In the genomic region with DNA sequence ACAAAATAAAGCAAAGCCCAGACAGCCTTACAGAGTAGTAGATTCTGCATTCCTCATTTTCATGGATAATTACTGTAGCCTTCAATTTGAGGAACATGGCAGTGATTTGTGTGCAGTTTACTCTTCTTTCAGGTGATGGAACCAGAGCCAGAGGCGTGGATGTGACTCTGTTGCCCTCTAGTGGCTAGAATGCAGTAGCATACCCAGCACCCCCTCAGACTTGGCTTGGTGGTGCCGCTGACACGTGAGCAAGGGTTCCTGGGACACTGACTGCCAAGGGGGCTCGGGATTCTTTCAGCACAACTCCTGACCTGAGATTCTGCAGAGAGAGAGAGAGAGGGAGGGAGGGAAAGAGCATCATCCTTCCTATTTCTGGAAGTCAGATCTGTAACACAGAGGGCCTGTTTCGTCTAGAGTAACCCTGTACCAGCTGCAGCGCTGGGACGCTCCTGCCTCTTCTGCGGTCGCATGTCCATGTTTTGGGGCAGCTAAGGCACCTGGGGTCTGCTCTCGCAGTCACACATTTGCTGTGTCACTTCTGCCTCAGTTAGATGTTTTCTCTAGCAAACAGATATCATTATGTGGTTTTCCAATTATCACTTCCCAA, we compare ENCODE assay signal across 8 cellular contexts.
A peak's percentile ranks its signal among the peaks of the same experiment; 100 is the strongest.
DNase-seq lines count a peak whose midpoint lies in the region; ATAC-seq and TF ChIP-seq lines count a peak whose summit lies in the region.

No MANE protein-coding gene starts in this region.

- TF ChIP-seq POLR2A in gastroesophageal sphincter (IDR thresholded peaks at IDR 0.05): no peak

- WGBS in gastroesophageal sphincter (ENCODE audit: low coverage in 1 of 2), 2 donors: 66 to 72% methylated on average over 6 to 7 of the region's 10 CpGs

- peaks cover 33% of the 10 kb centered on the region for H3K27me3 Mint-ChIP-seq in activated T-cell treated with anti-CD3 and anti-CD28 coated beads, Interleukin-2, amount 50 U/mL, for 72 hours (ENCODE audit: low read depth)

- DNase-seq in DMS79 (lab: John Stamatoyannopoulos, UW): peak; percentile 20
- DNase-seq in NOMO-1 treated with dmso at 0.1 percent for 144 hours (lab: John Stamatoyannopoulos, UW; ENCODE audit: unreplicated experiment): peak; percentile 22
- peak; percentile 45 to 48 for DNase-seq in activated T-cell treated with anti-CD3 and anti-CD28 coated beads, Interleukin-2, amount 50 U/mL, for 72 hours
- DNase-seq in occipital lobe (lab: John Stamatoyannopoulos, UW): peak; percentile 51

- ATAC-seq in GM19468 (IDR thresholded peaks at IDR 0.05; ENCODE audit: extremely low read depth, unreplicated experiment): peak; percentile 86
- ATAC-seq in HG03571 (IDR thresholded peaks at IDR 0.05; ENCODE audit: unreplicated experiment): peak; percentile 86
- ATAC-seq in activated T-cell treated with anti-CD3 and anti-CD28 coated beads, Interleukin-2, amount 50 U/mL, for 72 hours (replicated peaks in 1 of 2): peak; percentile 79 to 81
- no peak for ATAC-seq in gastroesophageal sphincter
- ATAC-seq in HG03378 (IDR thresholded peaks at IDR 0.05; ENCODE audit: unreplicated experiment): no peak

- no peaks in the 10 kb centered on the region for H3K4me1 Mint-ChIP-seq in activated T-cell treated with anti-CD3 and anti-CD28 coated beads, Interleukin-2, amount 50 U/mL, for 72 hours (ENCODE audit: low read depth)

- TF ChIP-seq CTCF in gastroesophageal sphincter (IDR thresholded peaks at IDR 0.05): peak; percentile 41 to 79 (median 48)

- no peaks in the 10 kb centered on the region for H3K36me3 ChIP-seq in gastroesophageal sphincter

- H3K4me3 ChIP-seq in gastroesophageal sphincter: no peak overlapping the region

- no peak overlapping the region for H3K27ac ChIP-seq in gastroesophageal sphincter

- H3K9me3 ChIP-seq in gastroesophageal sphincter: no peaks in the 10 kb centered on the region

- no peaks in the 10 kb centered on the region for H3K36me3 Mint-ChIP-seq in activated T-cell treated with anti-CD3 and anti-CD28 coated beads, Interleukin-2, amount 50 U/mL, for 72 hours (ENCODE audit: insufficient read depth in 2 of 2)

- H3K9me3 Mint-ChIP-seq in activated T-cell treated with anti-CD3 and anti-CD28 coated beads, Interleukin-2, amount 50 U/mL, for 72 hours: no peaks in the 10 kb centered on the region

- no peak overlapping the region for H3K4me3 Mint-ChIP-seq in activated T-cell treated with anti-CD3 and anti-CD28 coated beads, Interleukin-2, amount 50 U/mL, for 72 hours

- TF ChIP-seq EP300 in gastroesophageal sphincter (IDR thresholded peaks at IDR 0.05): no peak

- H3K27ac Mint-ChIP-seq in activated T-cell treated with anti-CD3 and anti-CD28 coated beads, Interleukin-2, amount 50 U/mL, for 72 hours: no peak overlapping the region

- no peaks in the 10 kb centered on the region for H3K4me1 ChIP-seq in gastroesophageal sphincter

- H3K27me3 ChIP-seq in gastroesophageal sphincter: peaks cover 6% of the 10 kb centered on the region

Comparison
In these comparisons a context has a peak if more than half of its experiments do, and no peak if none do; other contexts are left out.
1. ATAC-seq: peak in GM19468 (single experiment), HG03571 (single experiment) and activated T-cell treated with anti-CD3 and anti-CD28 coated beads, Interleukin-2, amount 50 U/mL, for 72 hours (2 of 2); none in gastroesophageal sphincter (single experiment) and HG03378 (single experiment).
2. Peak in every context shown above with its lines, with median percentiles within 50 percentile points of each other: DNase-seq.